1 cellular context compared by ENCODE assay signal in genomic region chr12:108117163-108117849, GRCh38.
TF ChIP-seq lines count a peak whose summit lies in the region.

No MANE protein-coding gene starts in this region.

TF ChIP-seq in K562, 482 proteins besides CTCF, POLR2A, EP300 and RAD21 (continues in another document):
- TF ChIP-seq NFATC3 (IDR thresholded peaks at IDR 0.05) (peak; percentile 42; the same call in 1 of the 2 replicates), EP400 (IDR thresholded peaks at IDR 0.05) (peak; percentile 46; the same call in 1 of the 2 replicates), ZSCAN29 (IDR thresholded peaks at IDR 0.05) (peak; percentile 74; the same call in 1 of the 2 replicates), NFIC (IDR thresholded peaks at IDR 0.05) (peak; percentile 30), ZNF75A (CRISPR knock-in tag; IDR thresholded peaks at IDR 0.05) (peak; percentile 65), E4F1 (CRISPR knock-in tag; IDR thresholded peaks at IDR 0.05; ENCODE audit: borderline replicate concordance) (no peak), NR2C2 (CRISPR knock-in tag; IDR thresholded peaks at IDR 0.05) (no peak), NR2C2 (tag; IDR thresholded peaks at IDR 0.05) (peak; percentile 54; the same call in 1 of the 2 replicates), BCL6 (CRISPR knock-in tag; IDR thresholded peaks at IDR 0.05) (peak; percentile 83), PRMT5 (CRISPR knock-in tag; IDR thresholded peaks at IDR 0.05) (no peak), ZNF740 (CRISPR knock-in tag; IDR thresholded peaks at IDR 0.05) (no peak), ZNF740 (tag; IDR thresholded peaks at IDR 0.05) (peak in 1 of 2 experiments; percentile 24; a peak in 1 of 4 replicates), MXI1 (IDR thresholded peaks at IDR 0.05; ENCODE audit: low read depth, low read length) (no peak), NFXL1 (CRISPR knock-in tag; IDR thresholded peaks at IDR 0.05) (peak; percentile 10; the same call in 1 of the 2 replicates), CBX1 (IDR thresholded peaks at IDR 0.05; ENCODE audit: low read depth) (0 out of 2 replicates have a peak, but pooled peaks have one; percentile 44), ZNF444 (CRISPR knock-in tag; IDR thresholded peaks at IDR 0.05) (peak; percentile 54; the same call in 1 of the 2 replicates), RFX7 (CRISPR knock-in tag; IDR thresholded peaks at IDR 0.05) (peak; percentile 63; the same call in 1 of the 2 replicates), FOXJ3 (CRISPR knock-in tag; IDR thresholded peaks at IDR 0.05) (no peak), PTRF (tag; IDR thresholded peaks at IDR 0.05) (peak; percentile 71; the same call in 1 of the 2 replicates), PYGO2 (tag; IDR thresholded peaks at IDR 0.05) (peak; percentile 60; the same call in 1 of the 2 replicates), MECOM (CRISPR knock-in tag; IDR thresholded peaks at IDR 0.05) (peak; percentile 78), CEBPB (tag; IDR thresholded peaks at IDR 0.05) (peak; percentile 97), SP1 (CRISPR knock-in tag; IDR thresholded peaks at IDR 0.05) (0 out of 2 replicates have a peak, but pooled peaks have one; percentile 14), ZBTB9 (CRISPR knock-in tag; IDR thresholded peaks at IDR 0.05) (peak; percentile 73), CHD1 (IDR thresholded peaks at IDR 0.05; ENCODE audit: low read length) (no peak), SMAD3 (CRISPR knock-in tag; conservative IDR thresholded peaks at IDR 0.05) (peak; percentile 90), POLR2B (IDR thresholded peaks at IDR 0.05; ENCODE audit: low read depth, partially characterized antibody) (peak; percentile 99), TFAP4 (CRISPR knock-in tag; IDR thresholded peaks at IDR 0.05; ENCODE audit: borderline replicate concordance) (peak; percentile 80; the same call in 1 of the 2 replicates), NR4A1 (CRISPR knock-in tag; IDR thresholded peaks at IDR 0.05) (no peak), NR4A1 (tag; IDR thresholded peaks at IDR 0.05) (peak; percentile 90), TAF7 (tag; IDR thresholded peaks at IDR 0.05) (peak; percentile 21; the same call in 1 of the 2 replicates), THRB (CRISPR knock-in tag; conservative IDR thresholded peaks at IDR 0.05) (peak; percentile 60; the same call in 1 of the 2 replicates), CXXC5 (CRISPR knock-in tag; IDR thresholded peaks at IDR 0.05) (peak; percentile 55), ZNF197 (CRISPR knock-in tag; IDR thresholded peaks at IDR 0.05; ENCODE audit: low read depth) (peak; percentile 82), NRF1 (conservative IDR thresholded peaks at IDR 0.05 in 1 of 2, IDR thresholded peaks at IDR 0.05 in 1 of 2) (peak; percentile 91 to 93), CC2D1A (IDR thresholded peaks at IDR 0.05) (no peak), NFRKB (IDR thresholded peaks at IDR 0.05; ENCODE audit: low read depth) (peak; percentile 38; the same call in 1 of the 2 replicates), ZNF384 (IDR thresholded peaks at IDR 0.05; ENCODE audit: low read depth, low read length) (no peak), HES1 (IDR thresholded peaks at IDR 0.05; ENCODE audit: low read depth) (no peak), ZNF778 (CRISPR knock-in tag; IDR thresholded peaks at IDR 0.05) (no peak), MAFK (IDR thresholded peaks at IDR 0.05; ENCODE audit: low read length) (no peak), ZNF311 (CRISPR knock-in tag; IDR thresholded peaks at IDR 0.05) (0 out of 2 replicates have a peak, but pooled peaks have one; percentile 21), FOS (IDR thresholded peaks at IDR 0.05; ENCODE audit: extremely low read depth, insufficient read length) (peak; percentile 86), CREB3 (tag; conservative IDR thresholded peaks at IDR 0.05; ENCODE audit: low read depth) (peak; percentile 97), CEBPG (CRISPR knock-in tag; IDR thresholded peaks at IDR 0.05) (peak; percentile 58; the same call in 1 of the 2 replicates), CEBPG (tag; conservative IDR thresholded peaks at IDR 0.05 in 1 of 2, IDR thresholded peaks at IDR 0.05 in 1 of 2) (peak; percentile 80 to 93), SREBF1 (IDR thresholded peaks at IDR 0.05; ENCODE audit: borderline replicate concordance, low read depth, low read length) (peak; percentile 100), PTTG1 (tag; IDR thresholded peaks at IDR 0.05; ENCODE audit: low read depth) (peak; percentile 36; the same call in 1 of the 2 replicates), NR2C1 (IDR thresholded peaks at IDR 0.05) (no peak), NR2C1 (tag; IDR thresholded peaks at IDR 0.05) (peak; percentile 62; the same call in 1 of the 2 replicates), MAFG (tag; conservative IDR thresholded peaks at IDR 0.05) (0 out of 2 replicates have a peak, but pooled peaks have one; percentile 5), ZNF76 (CRISPR knock-in tag; IDR thresholded peaks at IDR 0.05; ENCODE audit: borderline replicate concordance) (peak; percentile 78; the same call in 1 of the 2 replicates), TSHZ1 (CRISPR knock-in tag; IDR thresholded peaks at IDR 0.05) (0 out of 2 replicates have a peak, but pooled peaks have one; percentile 50), CAMTA2 (CRISPR knock-in tag; conservative IDR thresholded peaks at IDR 0.05) (peak; percentile 78; the same call in 1 of the 2 replicates), ZNF766 (CRISPR knock-in tag; conservative IDR thresholded peaks at IDR 0.05) (peak; percentile 94), ZNF174 (CRISPR knock-in tag; IDR thresholded peaks at IDR 0.05) (0 out of 2 replicates have a peak, but pooled peaks have one; percentile 59)
- TF ChIP-seq, protein P1, sequence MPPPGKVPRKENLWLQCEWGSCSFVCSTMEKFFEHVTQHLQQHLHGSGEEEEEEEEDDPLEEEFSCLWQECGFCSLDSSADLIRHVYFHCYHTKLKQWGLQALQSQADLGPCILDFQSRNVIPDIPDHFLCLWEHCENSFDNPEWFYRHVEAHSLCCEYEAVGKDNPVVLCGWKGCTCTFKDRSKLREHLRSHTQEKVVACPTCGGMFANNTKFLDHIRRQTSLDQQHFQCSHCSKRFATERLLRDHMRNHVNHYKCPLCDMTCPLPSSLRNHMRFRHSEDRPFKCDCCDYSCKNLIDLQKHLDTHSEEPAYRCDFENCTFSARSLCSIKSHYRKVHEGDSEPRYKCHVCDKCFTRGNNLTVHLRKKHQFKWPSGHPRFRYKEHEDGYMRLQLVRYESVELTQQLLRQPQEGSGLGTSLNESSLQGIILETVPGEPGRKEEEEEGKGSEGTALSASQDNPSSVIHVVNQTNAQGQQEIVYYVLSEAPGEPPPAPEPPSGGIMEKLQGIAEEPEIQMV (tag; conservative IDR thresholded peaks at IDR 0.05; ENCODE audit: low read depth) = 0 out of 2 replicates have a peak, but pooled peaks have one; percentile 68
- TF ChIP-seq, protein P2, sequence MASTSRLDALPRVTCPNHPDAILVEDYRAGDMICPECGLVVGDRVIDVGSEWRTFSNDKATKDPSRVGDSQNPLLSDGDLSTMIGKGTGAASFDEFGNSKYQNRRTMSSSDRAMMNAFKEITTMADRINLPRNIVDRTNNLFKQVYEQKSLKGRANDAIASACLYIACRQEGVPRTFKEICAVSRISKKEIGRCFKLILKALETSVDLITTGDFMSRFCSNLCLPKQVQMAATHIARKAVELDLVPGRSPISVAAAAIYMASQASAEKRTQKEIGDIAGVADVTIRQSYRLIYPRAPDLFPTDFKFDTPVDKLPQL (IDR thresholded peaks at IDR 0.05; ENCODE audit: extremely low read depth, insufficient read length) = peak; percentile 39
